Comparison of ENCODE assay signal across 1 cellular context in the genomic region with DNA sequence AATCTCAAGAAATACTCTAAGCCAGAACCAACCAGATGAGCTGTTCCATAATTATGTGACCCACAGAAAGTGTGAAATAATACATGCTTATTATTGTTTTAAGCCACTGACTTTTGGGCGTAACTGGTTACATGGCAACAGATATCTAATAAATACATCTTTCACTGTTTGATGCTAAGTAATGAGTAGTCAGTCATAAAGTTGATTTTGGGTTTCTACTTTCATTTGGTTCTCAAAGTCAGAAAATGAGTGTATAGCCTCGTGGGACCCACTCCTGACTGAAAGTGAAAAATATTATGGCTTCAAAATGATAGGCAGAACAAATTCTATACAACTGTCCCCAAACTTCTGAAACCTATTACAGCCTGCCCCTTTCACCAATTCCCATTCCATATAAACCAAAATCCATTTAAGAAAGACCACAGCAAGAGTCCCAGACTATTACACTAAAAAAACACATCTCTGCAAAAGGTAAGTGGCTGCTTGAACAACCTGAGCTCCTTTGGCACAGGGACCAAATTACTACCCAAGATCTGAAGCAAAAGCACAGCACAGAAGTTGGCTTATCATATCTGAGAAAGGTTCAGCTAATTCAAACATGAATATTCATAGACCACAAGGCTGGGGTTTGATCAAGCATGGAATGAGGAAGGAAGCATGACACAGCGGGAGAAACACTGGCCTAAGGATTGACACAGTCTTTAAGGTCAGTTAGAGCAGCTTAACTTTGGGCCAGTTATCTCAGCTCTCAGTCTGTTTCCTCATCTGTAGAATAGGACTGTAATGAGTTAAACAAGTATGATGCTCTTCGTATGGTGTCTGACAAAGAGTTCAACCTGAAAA.
A peak's percentile ranks its signal among the peaks of the same experiment; 100 is the strongest.
TF ChIP-seq lines count a peak whose summit lies in the region.

No MANE protein-coding gene starts in this region.

TF ChIP-seq in GM12878, 131 proteins besides CTCF, POLR2A, EP300 and RAD21:
- TF ChIP-seq TBL1XR1 (IDR thresholded peaks at IDR 0.05; ENCODE audit: low read depth, low read length) (peak; percentile 43; the same call in 1 of the 2 replicates), SMAD1 (IDR thresholded peaks at IDR 0.05; ENCODE audit: low read depth, partially characterized antibody) (no peak), CEBPB (IDR thresholded peaks at IDR 0.05; ENCODE audit: borderline replicate concordance in 1 of 2, low read depth in 2 of 2, low read length in 2 of 2) (peak in 1 of 2 experiments; percentile 57; a peak in 1 of 4 replicates), JUND (IDR thresholded peaks at IDR 0.05; ENCODE audit: low read depth, low read length) (peak; percentile 74), IKZF2 (IDR thresholded peaks at IDR 0.05) (peak; percentile 84 to 87), ASH2L (IDR thresholded peaks at IDR 0.05; ENCODE audit: borderline replicate concordance, low read depth) (0 out of 2 replicates have a peak, but pooled peaks have one; percentile 33), ZNF24 (IDR thresholded peaks at IDR 0.05) (0 out of 2 replicates have a peak, but pooled peaks have one; percentile 18), ESRRA (IDR thresholded peaks at IDR 0.05; ENCODE audit: low read length) (no peak), ETV6 (conservative IDR thresholded peaks at IDR 0.05 in 1 of 2, IDR thresholded peaks at IDR 0.05 in 1 of 2; ENCODE audit: borderline replicate concordance in 1 of 2, low read depth in 1 of 2) (peak in 1 of 2 experiments; percentile 25; a peak in 1 of 4 replicates), DPF2 (IDR thresholded peaks at IDR 0.05) (0 out of 2 replicates have a peak, but pooled peaks have one; percentile 72), PAX5 (IDR thresholded peaks at IDR 0.05; ENCODE audit: borderline replicate concordance, low read depth, low read length) (0 out of 2 replicates have a peak, but pooled peaks have one; percentile 38), MTA2 (IDR thresholded peaks at IDR 0.05; ENCODE audit: low read depth) (peak; percentile 90), BCL11A (IDR thresholded peaks at IDR 0.05; ENCODE audit: low read depth, low read length) (peak; percentile 75; the same call in 1 of the 2 replicates), MTA3 (IDR thresholded peaks at IDR 0.05; ENCODE audit: borderline replicate concordance, low read length) (peak; percentile 73; the same call in 1 of the 2 replicates), CREM (IDR thresholded peaks at IDR 0.05; ENCODE audit: low read depth) (peak; percentile 63; the same call in 1 of the 2 replicates), ATF7 (IDR thresholded peaks at IDR 0.05; ENCODE audit: low read depth) (no peak), NFIC (IDR thresholded peaks at IDR 0.05; ENCODE audit: low read depth, low read length) (peak; percentile 87), EED (IDR thresholded peaks at IDR 0.05; ENCODE audit: low read depth) (peak; percentile 55; the same call in 1 of the 2 replicates), ZBED1 (IDR thresholded peaks at IDR 0.05; ENCODE audit: borderline replicate concordance) (peak; percentile 15; the same call in 1 of the 2 replicates), IKZF1 (conservative IDR thresholded peaks at IDR 0.05) (peak; percentile 56), SIN3A (IDR thresholded peaks at IDR 0.05; ENCODE audit: low read depth, low read length) (no peak), MEF2A (IDR thresholded peaks at IDR 0.05; ENCODE audit: insufficient read depth, low read depth, low read length) (peak; percentile 68; the same call in 1 of the 2 replicates), HDGF (IDR thresholded peaks at IDR 0.05) (no peak), CBX5 (IDR thresholded peaks at IDR 0.05; ENCODE audit: low read depth) (0 out of 2 replicates have a peak, but pooled peaks have one; percentile 40), ZNF217 (IDR thresholded peaks at IDR 0.05) (peak; percentile 78), FOXM1 (IDR thresholded peaks at IDR 0.05; ENCODE audit: low read depth, low read length) (peak; percentile 78; the same call in 1 of the 2 replicates), POU2F2 (IDR thresholded peaks at IDR 0.05; ENCODE audit: borderline replicate concordance, low read depth, low read length) (peak; percentile 99), MEF2B (IDR thresholded peaks at IDR 0.05; ENCODE audit: partially characterized antibody, poor library complexity, severe bottlenecking) (peak; percentile 88), HDAC6 (IDR thresholded peaks at IDR 0.05; ENCODE audit: unreplicated experiment) (no peak), SP1 (IDR thresholded peaks at IDR 0.05; ENCODE audit: low read depth, low read length) (peak; percentile 8), BMI1 (IDR thresholded peaks at IDR 0.05; ENCODE audit: borderline replicate concordance) (peak; percentile 47; the same call in 1 of the 2 replicates), RUNX3 (IDR thresholded peaks at IDR 0.05; ENCODE audit: low read length) (peak; percentile 68), STAT3 (IDR thresholded peaks at IDR 0.05; ENCODE audit: low read depth, low read length) (0 out of 2 replicates have a peak, but pooled peaks have one; percentile 67), CBFB (IDR thresholded peaks at IDR 0.05; ENCODE audit: low read depth) (peak; percentile 52; the same call in 1 of the 2 replicates), JUNB (IDR thresholded peaks at IDR 0.05) (peak; percentile 97), ZNF274 (IDR thresholded peaks at IDR 0.05; ENCODE audit: insufficient read depth, insufficient read length) (no peak), IRF4 (IDR thresholded peaks at IDR 0.05; ENCODE audit: low read depth, low read length) (peak; percentile 78), GABPA (IDR thresholded peaks at IDR 0.05; ENCODE audit: low read depth) (0 out of 2 replicates have a peak, but pooled peaks have one; percentile 51), RAD51 (IDR thresholded peaks at IDR 0.05) (0 out of 2 replicates have a peak, but pooled peaks have one; percentile 24)
- TF ChIP-seq, protein P1, sequence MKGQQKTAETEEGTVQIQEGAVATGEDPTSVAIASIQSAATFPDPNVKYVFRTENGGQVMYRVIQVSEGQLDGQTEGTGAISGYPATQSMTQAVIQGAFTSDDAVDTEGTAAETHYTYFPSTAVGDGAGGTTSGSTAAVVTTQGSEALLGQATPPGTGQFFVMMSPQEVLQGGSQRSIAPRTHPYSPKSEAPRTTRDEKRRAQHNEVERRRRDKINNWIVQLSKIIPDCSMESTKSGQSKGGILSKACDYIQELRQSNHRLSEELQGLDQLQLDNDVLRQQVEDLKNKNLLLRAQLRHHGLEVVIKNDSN (IDR thresholded peaks at IDR 0.05; ENCODE audit: borderline replicate concordance, extremely low read length, insufficient read depth, low read depth, low read length), result no peak
- TF ChIP-seq, protein P2, sequence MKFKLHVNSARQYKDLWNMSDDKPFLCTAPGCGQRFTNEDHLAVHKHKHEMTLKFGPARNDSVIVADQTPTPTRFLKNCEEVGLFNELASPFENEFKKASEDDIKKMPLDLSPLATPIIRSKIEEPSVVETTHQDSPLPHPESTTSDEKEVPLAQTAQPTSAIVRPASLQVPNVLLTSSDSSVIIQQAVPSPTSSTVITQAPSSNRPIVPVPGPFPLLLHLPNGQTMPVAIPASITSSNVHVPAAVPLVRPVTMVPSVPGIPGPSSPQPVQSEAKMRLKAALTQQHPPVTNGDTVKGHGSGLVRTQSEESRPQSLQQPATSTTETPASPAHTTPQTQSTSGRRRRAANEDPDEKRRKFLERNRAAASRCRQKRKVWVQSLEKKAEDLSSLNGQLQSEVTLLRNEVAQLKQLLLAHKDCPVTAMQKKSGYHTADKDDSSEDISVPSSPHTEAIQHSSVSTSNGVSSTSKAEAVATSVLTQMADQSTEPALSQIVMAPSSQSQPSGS (IDR thresholded peaks at IDR 0.05; ENCODE audit: low read length), result peak; percentile 36
- TF ChIP-seq, protein P3, sequence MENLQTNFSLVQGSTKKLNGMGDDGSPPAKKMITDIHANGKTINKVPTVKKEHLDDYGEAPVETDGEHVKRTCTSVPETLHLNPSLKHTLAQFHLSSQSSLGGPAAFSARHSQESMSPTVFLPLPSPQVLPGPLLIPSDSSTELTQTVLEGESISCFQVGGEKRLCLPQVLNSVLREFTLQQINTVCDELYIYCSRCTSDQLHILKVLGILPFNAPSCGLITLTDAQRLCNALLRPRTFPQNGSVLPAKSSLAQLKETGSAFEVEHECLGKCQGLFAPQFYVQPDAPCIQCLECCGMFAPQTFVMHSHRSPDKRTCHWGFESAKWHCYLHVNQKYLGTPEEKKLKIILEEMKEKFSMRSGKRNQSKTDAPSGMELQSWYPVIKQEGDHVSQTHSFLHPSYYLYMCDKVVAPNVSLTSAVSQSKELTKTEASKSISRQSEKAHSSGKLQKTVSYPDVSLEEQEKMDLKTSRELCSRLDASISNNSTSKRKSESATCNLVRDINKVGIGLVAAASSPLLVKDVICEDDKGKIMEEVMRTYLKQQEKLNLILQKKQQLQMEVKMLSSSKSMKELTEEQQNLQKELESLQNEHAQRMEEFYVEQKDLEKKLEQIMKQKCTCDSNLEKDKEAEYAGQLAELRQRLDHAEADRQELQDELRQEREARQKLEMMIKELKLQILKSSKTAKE (IDR thresholded peaks at IDR 0.05; ENCODE audit: low read depth, poor library complexity, severe bottlenecking), result peak; percentile 34
- TF ChIP-seq, protein P4, sequence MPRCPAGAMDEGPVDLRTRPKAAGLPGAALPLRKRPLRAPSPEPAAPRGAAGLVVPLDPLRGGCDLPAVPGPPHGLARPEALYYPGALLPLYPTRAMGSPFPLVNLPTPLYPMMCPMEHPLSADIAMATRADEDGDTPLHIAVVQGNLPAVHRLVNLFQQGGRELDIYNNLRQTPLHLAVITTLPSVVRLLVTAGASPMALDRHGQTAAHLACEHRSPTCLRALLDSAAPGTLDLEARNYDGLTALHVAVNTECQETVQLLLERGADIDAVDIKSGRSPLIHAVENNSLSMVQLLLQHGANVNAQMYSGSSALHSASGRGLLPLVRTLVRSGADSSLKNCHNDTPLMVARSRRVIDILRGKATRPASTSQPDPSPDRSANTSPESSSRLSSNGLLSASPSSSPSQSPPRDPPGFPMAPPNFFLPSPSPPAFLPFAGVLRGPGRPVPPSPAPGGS (IDR thresholded peaks at IDR 0.05; ENCODE audit: borderline replicate concordance, insufficient read depth, low read depth, low read length, poor library complexity, severe bottlenecking), result peak; percentile 39
- TF ChIP-seq, protein P5, sequence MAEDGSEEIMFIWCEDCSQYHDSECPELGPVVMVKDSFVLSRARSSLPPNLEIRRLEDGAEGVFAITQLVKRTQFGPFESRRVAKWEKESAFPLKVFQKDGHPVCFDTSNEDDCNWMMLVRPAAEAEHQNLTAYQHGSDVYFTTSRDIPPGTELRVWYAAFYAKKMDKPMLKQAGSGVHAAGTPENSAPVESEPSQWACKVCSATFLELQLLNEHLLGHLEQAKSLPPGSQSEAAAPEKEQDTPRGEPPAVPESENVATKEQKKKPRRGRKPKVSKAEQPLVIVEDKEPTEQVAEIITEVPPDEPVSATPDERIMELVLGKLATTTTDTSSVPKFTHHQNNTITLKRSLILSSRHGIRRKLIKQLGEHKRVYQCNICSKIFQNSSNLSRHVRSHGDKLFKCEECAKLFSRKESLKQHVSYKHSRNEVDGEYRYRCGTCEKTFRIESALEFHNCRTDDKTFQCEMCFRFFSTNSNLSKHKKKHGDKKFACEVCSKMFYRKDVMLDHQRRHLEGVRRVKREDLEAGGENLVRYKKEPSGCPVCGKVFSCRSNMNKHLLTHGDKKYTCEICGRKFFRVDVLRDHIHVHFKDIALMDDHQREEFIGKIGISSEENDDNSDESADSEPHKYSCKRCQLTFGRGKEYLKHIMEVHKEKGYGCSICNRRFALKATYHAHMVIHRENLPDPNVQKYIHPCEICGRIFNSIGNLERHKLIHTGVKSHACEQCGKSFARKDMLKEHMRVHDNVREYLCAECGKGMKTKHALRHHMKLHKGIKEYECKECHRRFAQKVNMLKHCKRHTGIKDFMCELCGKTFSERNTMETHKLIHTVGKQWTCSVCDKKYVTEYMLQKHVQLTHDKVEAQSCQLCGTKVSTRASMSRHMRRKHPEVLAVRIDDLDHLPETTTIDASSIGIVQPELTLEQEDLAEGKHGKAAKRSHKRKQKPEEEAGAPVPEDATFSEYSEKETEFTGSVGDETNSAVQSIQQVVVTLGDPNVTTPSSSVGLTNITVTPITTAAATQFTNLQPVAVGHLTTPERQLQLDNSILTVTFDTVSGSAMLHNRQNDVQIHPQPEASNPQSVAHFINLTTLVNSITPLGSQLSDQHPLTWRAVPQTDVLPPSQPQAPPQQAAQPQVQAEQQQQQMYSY (CRISPR knock-in tag; IDR thresholded peaks at IDR 0.05), result no peak
- TF ChIP-seq, protein P6, sequence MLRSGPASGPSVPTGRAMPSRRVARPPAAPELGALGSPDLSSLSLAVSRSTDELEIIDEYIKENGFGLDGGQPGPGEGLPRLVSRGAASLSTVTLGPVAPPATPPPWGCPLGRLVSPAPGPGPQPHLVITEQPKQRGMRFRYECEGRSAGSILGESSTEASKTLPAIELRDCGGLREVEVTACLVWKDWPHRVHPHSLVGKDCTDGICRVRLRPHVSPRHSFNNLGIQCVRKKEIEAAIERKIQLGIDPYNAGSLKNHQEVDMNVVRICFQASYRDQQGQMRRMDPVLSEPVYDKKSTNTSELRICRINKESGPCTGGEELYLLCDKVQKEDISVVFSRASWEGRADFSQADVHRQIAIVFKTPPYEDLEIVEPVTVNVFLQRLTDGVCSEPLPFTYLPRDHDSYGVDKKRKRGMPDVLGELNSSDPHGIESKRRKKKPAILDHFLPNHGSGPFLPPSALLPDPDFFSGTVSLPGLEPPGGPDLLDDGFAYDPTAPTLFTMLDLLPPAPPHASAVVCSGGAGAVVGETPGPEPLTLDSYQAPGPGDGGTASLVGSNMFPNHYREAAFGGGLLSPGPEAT (IDR thresholded peaks at IDR 0.05; ENCODE audit: low read depth), result peak; percentile 57
- TF ChIP-seq, protein P7, sequence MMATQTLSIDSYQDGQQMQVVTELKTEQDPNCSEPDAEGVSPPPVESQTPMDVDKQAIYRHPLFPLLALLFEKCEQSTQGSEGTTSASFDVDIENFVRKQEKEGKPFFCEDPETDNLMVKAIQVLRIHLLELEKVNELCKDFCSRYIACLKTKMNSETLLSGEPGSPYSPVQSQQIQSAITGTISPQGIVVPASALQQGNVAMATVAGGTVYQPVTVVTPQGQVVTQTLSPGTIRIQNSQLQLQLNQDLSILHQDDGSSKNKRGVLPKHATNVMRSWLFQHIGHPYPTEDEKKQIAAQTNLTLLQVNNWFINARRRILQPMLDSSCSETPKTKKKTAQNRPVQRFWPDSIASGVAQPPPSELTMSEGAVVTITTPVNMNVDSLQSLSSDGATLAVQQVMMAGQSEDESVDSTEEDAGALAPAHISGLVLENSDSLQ (IDR thresholded peaks at IDR 0.05), result peak; percentile 70
